1 cellular context compared by ENCODE assay signal in genomic region chr1:25019351-25020172, GRCh38.
TF ChIP-seq lines count a peak whose summit lies in the region.

No MANE protein-coding gene starts in this region.

TF ChIP-seq in GM12878, 131 proteins besides CTCF, POLR2A, EP300 and RAD21 (continued from another document):
- no peak for TF ChIP-seq E2F4 (IDR thresholded peaks at IDR 0.05; ENCODE audit: low read depth, low read length)
- TF ChIP-seq EZH2 (IDR thresholded peaks at IDR 0.05; ENCODE audit: borderline replicate concordance, control insufficient read depth, low read depth, low read length): no peak
- no peak for TF ChIP-seq HCFC1 (IDR thresholded peaks at IDR 0.05; ENCODE audit: low read length)
- TF ChIP-seq FOXM1 (IDR thresholded peaks at IDR 0.05; ENCODE audit: low read depth, low read length): no peak
